In the genomic region with DNA sequence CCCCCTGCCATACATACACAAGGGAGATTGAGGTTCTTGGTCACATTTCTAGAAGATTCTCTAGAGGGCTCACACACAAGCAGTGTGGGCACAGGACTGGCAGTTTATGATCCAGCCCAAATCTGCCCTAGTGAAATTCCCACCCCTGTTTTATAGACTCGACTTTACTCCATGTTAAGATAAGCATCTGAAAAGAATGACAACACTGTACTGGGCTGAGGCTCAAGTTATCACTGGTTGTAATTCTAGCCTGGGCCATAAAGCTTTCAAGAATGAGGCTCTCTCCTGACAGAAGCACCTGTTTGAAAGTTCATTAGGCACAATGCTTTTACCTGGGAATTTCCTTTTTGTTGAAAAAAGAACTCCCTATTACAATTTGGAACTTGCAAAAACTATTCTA, we compare ENCODE assay signal across 25 cellular contexts.
"Had no signal": no experiment of that assay in that cellular context is flagged by ENCODE, and none has a peak within 500 bp of the region (broad histone marks: within the 10 kb centered on the region; RNA-seq: fewer than 3 reads in every experiment).

No MANE protein-coding gene starts in this region.

- H3K9ac ChIP-seq: SK-N-SH had no signal

- H3K4me1 ChIP-seq: adrenal gland, Peyer's patch, SJCRH30 had no signal

- H3K4me3 ChIP-seq: adrenal gland, Peyer's patch, SJCRH30 had no signal

- ATAC-seq: activated CD4-positive, CD25-positive, alpha-beta regulatory T cell treated with anti-CD3 and anti-CD28 coated beads, Interleukin-2, amount 50 U/mL, for 24 hours; activated CD8-positive, alpha-beta T cell treated with anti-CD3 and anti-CD28 coated beads for 36 hours had no signal

- H3K27me3 ChIP-seq: adrenal gland, Peyer's patch, SJCRH30 had no signal

- H3K4me3 Mint-ChIP-seq: activated CD8-positive, alpha-beta T cell treated with anti-CD3 and anti-CD28 coated beads for 36 hours; activated naive CD8-positive, alpha-beta T cell treated with anti-CD3 and anti-CD28 coated beads, Interleukin-2, amount 10 ng/mL, durations not matched to agents 7 days and 5 days had no signal

- H3K27ac Mint-ChIP-seq: activated CD8-positive, alpha-beta T cell treated with anti-CD3 and anti-CD28 coated beads for 36 hours; activated naive CD8-positive, alpha-beta T cell treated with anti-CD3 and anti-CD28 coated beads, Interleukin-2, amount 10 ng/mL, durations not matched to agents 7 days and 5 days had no signal

- H3K9me3 ChIP-seq: adrenal gland, Peyer's patch, SJCRH30, SK-N-SH had no signal

- H3K9me3 Mint-ChIP-seq: activated CD8-positive, alpha-beta T cell treated with anti-CD3 and anti-CD28 coated beads for 36 hours; activated naive CD8-positive, alpha-beta T cell treated with anti-CD3 and anti-CD28 coated beads, Interleukin-2, amount 10 ng/mL, durations not matched to agents 7 days and 5 days had no signal

- H3K36me3 Mint-ChIP-seq: activated naive CD8-positive, alpha-beta T cell treated with anti-CD3 and anti-CD28 coated beads, Interleukin-2, amount 10 ng/mL, durations not matched to agents 7 days and 5 days had no signal

- DNase-seq: activated CD4-positive, alpha-beta T cell treated with anti-CD3 and anti-CD28 coated beads for 4 hours; activated CD8-positive, alpha-beta memory T cell treated with anti-CD3 and anti-CD28 coated beads, Interleukin-2, amount 50 U/mL, for 4 hours; activated CD8-positive, alpha-beta T cell treated with anti-CD3 and anti-CD28 coated beads for 36 hours; activated naive CD4-positive, alpha-beta T cell treated with anti-CD3 and anti-CD28 coated beads, Interleukin-2, amount 50 U/mL, for 16 hours; activated naive CD8-positive, alpha-beta T cell treated with anti-CD3 and anti-CD28 coated beads, Interleukin-2, amount 10 ng/mL, durations not matched to agents 7 days and 5 days; adrenal gland; anterior cingulate cortex; Kasumi-1; KBM-7; NCI-H1092; NCI-H1417; NCI-H1930; NCI-H2171 treated with DMSO at 0.1 percent for 48 hours; NCI-H226; NCI-H526; NCI-H774; NK-92 treated with Interleukin-12 subunit alpha and Interleukin-12 subunit beta, amount 100 ng/mL, for 24 hours; OCI-M1; Peyer's patch; Right ventricle myocardium superior; SK-N-SH; T-helper 1 cell had no signal

- H3K27ac ChIP-seq: adrenal gland, Peyer's patch, RWPE1, SJCRH30 had no signal

- H3K4me1 Mint-ChIP-seq: activated naive CD8-positive, alpha-beta T cell treated with anti-CD3 and anti-CD28 coated beads, Interleukin-2, amount 10 ng/mL, durations not matched to agents 7 days and 5 days had no signal

- H3K27me3 Mint-ChIP-seq: activated CD8-positive, alpha-beta T cell treated with anti-CD3 and anti-CD28 coated beads for 36 hours; activated naive CD8-positive, alpha-beta T cell treated with anti-CD3 and anti-CD28 coated beads, Interleukin-2, amount 10 ng/mL, durations not matched to agents 7 days and 5 days had no signal

- H3K36me3 ChIP-seq: adrenal gland, Peyer's patch, SJCRH30 had no signal
